8 cellular contexts compared by ENCODE assay signal in genomic region chr15:51776952-51777574, GRCh38. TPM values are rescaled to one million over a fixed set of nuclear protein-coding genes. Genes with fewer than 3 reads are reported as not detected.
DNase-seq lines count a peak whose midpoint lies in the region; ATAC-seq and TF ChIP-seq lines count a peak whose summit lies in the region.

No MANE protein-coding gene starts in this region.

- H3K36me3 ChIP-seq in Karpas-422 (ENCODE audit: insufficient read depth, low read length) (no peaks in the 10 kb centered on the region), trophoblast cell (ENCODE audit: control insufficient read depth in 1 of 2, insufficient read depth in 2 of 2, low read length in 2 of 2) (no peaks in the 10 kb centered on the region), uterus (no peaks in the 10 kb centered on the region)

- H3K27me3 ChIP-seq in AG04450 (ENCODE audit: control insufficient read depth, insufficient read depth, low read length) (no peaks in the 10 kb centered on the region), Karpas-422 (ENCODE audit: low read length) (no peaks in the 10 kb centered on the region), trophoblast cell (ENCODE audit: insufficient read depth, low read length) (no peaks in the 10 kb centered on the region), uterus (no peaks in the 10 kb centered on the region)

- H2BK5ac ChIP-seq in trophoblast cell (ENCODE audit: low read depth, low read length, poor library complexity), result no peak overlapping the region

- no peaks in the 10 kb centered on the region for H4K20me1 ChIP-seq in Karpas-422 (ENCODE audit: insufficient read depth, low read depth, low read length)

- H3K4me2 ChIP-seq in Karpas-422 (ENCODE audit: low read depth, low read length, poor library complexity, severe bottlenecking) (no peak overlapping the region), trophoblast cell (ENCODE audit: low read length) (no peak overlapping the region)

- no peaks in the 10 kb centered on the region for H3K4me1 ChIP-seq in Karpas-422 (ENCODE audit: low read length)
- no peaks in the 10 kb centered on the region for H3K4me1 ChIP-seq in trophoblast cell (ENCODE audit: control insufficient read depth in 1 of 2, insufficient read depth in 2 of 2, low read length in 2 of 2)
- no peaks in the 10 kb centered on the region for H3K4me1 ChIP-seq in uterus

- WGBS in trophoblast cell (ENCODE audit: extremely low coverage, insufficient coverage, insufficient read length), result no CpG with 5 or more reads among the region's 7 CpGs

- H3K9me3 ChIP-seq in AG04450 (ENCODE audit: control insufficient read depth, insufficient read depth, low read length) (no peaks in the 10 kb centered on the region), Karpas-422 (ENCODE audit: low read length) (no peaks in the 10 kb centered on the region), trophoblast cell (ENCODE audit: insufficient read depth, low read depth, low read length) (no peaks in the 10 kb centered on the region), uterus (no peaks in the 10 kb centered on the region)

- intact Hi-C loops in uterus (cut with DNase I; ENCODE audit: low total_unique reads), result loop anchor here (5.0 kb wide), 1 partner anchor 130 kb away; no protein-coding TSS in a partner anchor

- H3K23ac ChIP-seq in trophoblast cell (ENCODE audit: low read length), result no peak overlapping the region

- H2AFZ ChIP-seq in Karpas-422 (ENCODE audit: low read length) (no peak overlapping the region), trophoblast cell (ENCODE audit: insufficient read depth, low read length, poor library complexity) (no peak overlapping the region)

- no peak overlapping the region for H3K14ac ChIP-seq in trophoblast cell (ENCODE audit: low read length)

- H3K4ac ChIP-seq in trophoblast cell (ENCODE audit: low read depth, low read length), result no peak overlapping the region

- no peak overlapping the region for H2BK12ac ChIP-seq in trophoblast cell (ENCODE audit: low read length)

- TF ChIP-seq CTCF in AG04450 (IDR thresholded peaks at IDR 0.05; ENCODE audit: low read depth, low read length) (peak; percentile 84), uterus (IDR thresholded peaks at IDR 0.05) (peak; percentile 73 to 80 (median 76))

- H2AK5ac ChIP-seq in trophoblast cell (ENCODE audit: low read length), result no peak overlapping the region

- H4K12ac ChIP-seq in trophoblast cell (ENCODE audit: low read depth, low read length), result no peak overlapping the region

- H3K9ac ChIP-seq in Karpas-422 (ENCODE audit: low read length) (no peak overlapping the region), trophoblast cell (ENCODE audit: low read length) (no peak overlapping the region)

- no peak overlapping the region for H4K8ac ChIP-seq in trophoblast cell (ENCODE audit: low read depth, low read length)

- no peaks in the 10 kb centered on the region for H3K9me2 ChIP-seq in Karpas-422 (replicated peaks; ENCODE audit: insufficient read depth, low read length)

- no peak for TF ChIP-seq POLR2A in GM18505 (IDR thresholded peaks at IDR 0.05; ENCODE audit: borderline replicate concordance, extremely low read depth, insufficient read depth, insufficient read length)
- no peak for TF ChIP-seq POLR2A in uterus (IDR thresholded peaks at IDR 0.05)

- ATAC-seq in GM18505 (IDR thresholded peaks at IDR 0.05; ENCODE audit: unreplicated experiment), result peak; percentile 64

- DNase-seq in AG04450 (ENCODE audit: low read depth, low spot score) (peak; percentile 58), Karpas-422 (peak; percentile 90), SHP77 (lab: John Stamatoyannopoulos, UW) (peak; percentile 72), globus pallidus (ENCODE audit: low spot score) (peak; percentile 85), trophoblast cell (peak; percentile 81 to 95), uterus (peak; percentile 54 to 73)
- DNase-seq in activated naive CD4-positive, alpha-beta T cell treated with Interleukin-2 at 50 U/mL for 16 hours, result peak; percentile 60

- no peaks in the 10 kb centered on the region for H3K79me2 ChIP-seq in Karpas-422 (ENCODE audit: low read length)
- no peaks in the 10 kb centered on the region for H3K79me2 ChIP-seq in trophoblast cell (ENCODE audit: control insufficient read depth, insufficient read depth, low read length, poor library complexity)

- CTCF ChIA-PET in AG04450 (lab: Charles Lee), result interaction anchor here (0.5 to 9.8 kb wide), 75 partner anchors 8 to 1431 kb away, joined by 3 to 490 read pairs (median 5); partner anchors contain the start of genes DMXL2, LYSMD2 and SCG3

- no peak overlapping the region for H2BK120ac ChIP-seq in trophoblast cell (ENCODE audit: insufficient read depth, low read length, poor library complexity)

- H3K4me3 ChIP-seq in AG04450 (ENCODE audit: low read depth, low read length), result no peak overlapping the region
- H3K4me3 ChIP-seq in Karpas-422 (ENCODE audit: low read length), result no peak overlapping the region
- H3K4me3 ChIP-seq in trophoblast cell (ENCODE audit: low read depth, low read length), result no peak overlapping the region
- H3K4me3 ChIP-seq in uterus, result no peak overlapping the region

- no peak overlapping the region for H4K91ac ChIP-seq in trophoblast cell (ENCODE audit: low read depth, low read length)

- H3K18ac ChIP-seq in trophoblast cell (ENCODE audit: low read length), result no peak overlapping the region

- POLR2A ChIA-PET in AG04450 (lab: Yijun Ruan, JAX), result interaction anchor here (0.6 kb wide), 1 partner anchor 19 kb away, joined by 3 read pairs; no protein-coding TSS in a partner anchor

- H3K79me1 ChIP-seq in trophoblast cell (ENCODE audit: low read length), result no peaks in the 10 kb centered on the region

- H3K27ac ChIP-seq in AG04450 (ENCODE audit: low read depth, low read length) (no peak overlapping the region), Karpas-422 (ENCODE audit: low read length) (no peak overlapping the region), trophoblast cell (ENCODE audit: low read depth, low read length) (no peak overlapping the region), uterus (no peak overlapping the region)

RNA-seq across cellular contexts. Expression of gene TMOD2, which starts 25.7 kb away (rescaled TPM):
- 3.1 and 3.2 TPM in 2 replicates for polyA plus RNA-seq in AG04450 (2011; rRNA removed)
- 2.3 and 3.9 TPM in 2 replicates for polyA minus RNA-seq in AG04450 (2011; rRNA and poly(A)+ RNA removed)
- 0.72 and 2.6 TPM in 2 replicates for total RNA-seq in Karpas-422 (2014; rRNA removed; shearing (Covaris generic); ENCODE audit: low replicate concordance)
- 2.7 TPM in 2 replicates for polyA plus RNA-seq in trophoblast cell (2013)
- 100 to 1,000 TPM in 1 of 4 donors, 10 to 100 TPM in 3; 20.9 to 113 (median 35.0) TPM for total RNA-seq in uterus

RNA-seq across cellular contexts. Expression of gene LYSMD2, which starts 39.6 kb away (rescaled TPM):
- 6.5 and 10.2 TPM in 2 replicates for polyA plus RNA-seq in AG04450 (2011; rRNA removed)
- polyA minus RNA-seq in AG04450 (2011; rRNA and poly(A)+ RNA removed), result 0.78 and 1.8 TPM in 2 replicates
- 3.4 and 5.4 TPM in 2 replicates for total RNA-seq in Karpas-422 (2014; rRNA removed; shearing (Covaris generic); ENCODE audit: low replicate concordance)
- polyA plus RNA-seq in trophoblast cell (2013), result 1.2 and 1.4 TPM in 2 replicates
- 10 to 100 TPM in 3 of 4 donors, 1 to 10 TPM in 1; 8.5 to 44.7 (median 25.0) TPM for total RNA-seq in uterus

RNA-seq across cellular contexts. Expression of gene TMOD3, which starts 52.4 kb away (rescaled TPM):
- 22.7 and 29.8 TPM in 2 replicates for polyA plus RNA-seq in AG04450 (2011; rRNA removed)
- polyA minus RNA-seq in AG04450 (2011; rRNA and poly(A)+ RNA removed), result 11.2 and 20.8 TPM in 2 replicates
- total RNA-seq in Karpas-422 (2014; rRNA removed; shearing (Covaris generic); ENCODE audit: low replicate concordance), result 6.9 and 13.7 TPM in 2 replicates
- 36.0 and 36.1 TPM in 2 replicates for polyA plus RNA-seq in trophoblast cell (2013)
- total RNA-seq in uterus, result 10 to 100 TPM; 10.5 to 49.6 (median 37.1) TPM
